Comparison of ENCODE assay signal across 8 cellular contexts in the genomic region with DNA sequence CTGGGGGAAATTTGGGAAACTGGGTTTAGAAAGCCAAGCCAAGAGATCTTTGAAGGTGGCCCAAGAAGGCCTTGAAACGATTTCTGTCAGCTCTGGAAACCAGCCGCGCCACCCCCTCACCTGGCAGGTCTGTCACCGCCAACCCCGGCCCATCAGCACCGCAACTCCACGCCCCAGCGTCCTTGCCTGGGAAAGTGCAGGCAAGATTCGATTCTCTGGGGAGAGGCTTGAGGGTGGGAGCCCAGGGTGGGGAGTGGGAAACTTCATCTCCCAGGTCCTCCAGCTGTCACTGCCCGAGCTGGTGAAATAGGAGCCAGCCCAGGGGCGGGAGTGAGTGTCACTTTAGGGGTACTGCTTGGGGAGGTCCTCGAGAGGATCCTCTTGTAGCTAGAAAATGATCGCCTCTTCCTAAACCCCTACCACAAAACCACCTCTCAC. TPM values are rescaled to one million over a fixed set of nuclear protein-coding genes. Genes with fewer than 3 reads are reported as not detected.
DNase-seq lines count a peak whose midpoint lies in the region; ATAC-seq and TF ChIP-seq lines count a peak whose summit lies in the region.

No MANE protein-coding gene starts in this region.

- H3K4me2 ChIP-seq in MM.1S (ENCODE audit: low read depth, low read length), result peak overlapping the region; percentile 50

- no peaks in the 10 kb centered on the region for H3K9me2 ChIP-seq in MM.1S (replicated peaks; ENCODE audit: insufficient read depth, low read length)

- CTCF ChIA-PET in A673 (lab: Charles Lee), result no interaction called here

- H3K4me3 Mint-ChIP-seq in naive B cell, result peak overlapping the region; percentile 70 to 91 (median 82)

- H3K27ac Mint-ChIP-seq in naive B cell, result no peak overlapping the region

- H3K4me1 ChIP-seq in A673 (ENCODE audit: insufficient read depth, low read length, poor library complexity, severe bottlenecking) (peaks cover 15% of the 10 kb centered on the region), MM.1S (ENCODE audit: low read length) (no peaks in the 10 kb centered on the region)

- no peak for TF ChIP-seq CTCF in A673 (conservative IDR thresholded peaks at IDR 0.05; ENCODE audit: low read depth, low read length)
- TF ChIP-seq CTCF in MM.1S (IDR thresholded peaks at IDR 0.05; ENCODE audit: low read length), result no peak

- H3K27me3 ChIP-seq in A673 (replicated peaks; ENCODE audit: insufficient read depth, low read depth, low read length, poor library complexity) (no peaks in the 10 kb centered on the region), MM.1S (replicated peaks; ENCODE audit: insufficient read depth, low read length) (peaks cover 30% of the 10 kb centered on the region)

- H3F3A ChIP-seq in MM.1S (ENCODE audit: insufficient read depth, low read length), result no peaks in the 10 kb centered on the region

- no TSS peak for BruUV-seq in A673 (replicated peaks; lab: Mats Ljungman, UMichigan)

- H2AFZ ChIP-seq in MM.1S (ENCODE audit: low read length), result peak overlapping the region; percentile 70

- H3K9ac ChIP-seq in MM.1S (ENCODE audit: low read length), result no peak overlapping the region

- H3K27me3 Mint-ChIP-seq in naive B cell, result peaks cover 11 to 16% (median 15%) of the 10 kb centered on the region in 3 donors

- DNase-seq in A673 (ENCODE audit: low spot score) (peak; percentile 26), MM.1S (no peak), caudate nucleus (lab: John Stamatoyannopoulos, UW) (peak in 15 of 61 donors; percentile 15 to 73 (median 51)), naive B cell (no peak), NCI-H187 treated with DMSO at 0.1 percent for 48 hours (lab: John Stamatoyannopoulos, UW) (no peak)
- DNase-seq in stimulated activated CD4-positive, alpha-beta T cell treated with anti-CD3 and anti-CD28 coated beads, Interleukin-12 subunit alpha, Interleukin-12 subunit beta, amount 100 ng/mL, for 4 hours, result no peak

- H3K27ac ChIP-seq in A673 (ENCODE audit: low read depth, low read length, poor library complexity, severe bottlenecking) (peak overlapping the region; percentile 37), MM.1S (ENCODE audit: low read length) (no peak overlapping the region), caudate nucleus (ENCODE audit: low read depth, low read length) (peak overlapping the region; percentile 54)

- H3K79me2 ChIP-seq in MM.1S (ENCODE audit: low read length), result no peaks in the 10 kb centered on the region

- POLR2A ChIA-PET in A673 (lab: Charles Lee; ENCODE audit: low non-redundant PET), result interaction anchor here (0.5 kb wide), 1 partner anchor 21 kb away, joined by 8 read pairs; no protein-coding TSS in a partner anchor

- ATAC-seq in GM21423 (IDR thresholded peaks at IDR 0.05; ENCODE audit: unreplicated experiment) (peak; percentile 10), naive B cell (ENCODE audit: low read depth in 2 of 2) (peak; percentile 13 to 17), GM18861 (IDR thresholded peaks at IDR 0.05; ENCODE audit: unreplicated experiment) (no peak)

- H3K9me3 ChIP-seq in A673 (ENCODE audit: low read depth, low read length, poor library complexity, severe bottlenecking), result no peaks in the 10 kb centered on the region
- H3K9me3 ChIP-seq in MM.1S (replicated peaks; ENCODE audit: insufficient read depth, low read length), result no peaks in the 10 kb centered on the region

- H3K36me3 ChIP-seq in A673 (ENCODE audit: insufficient read depth, low read length, poor library complexity, severe bottlenecking) (peaks cover 3% of the 10 kb centered on the region), MM.1S (replicated peaks; ENCODE audit: insufficient read depth, low read length) (no peaks in the 10 kb centered on the region)

- peaks cover 0 to 4% of the 10 kb centered on the region in 2 donors for H3K36me3 Mint-ChIP-seq in naive B cell

- peak overlapping the region; percentile 84 for H3K4me3 ChIP-seq in A673 (ENCODE audit: low read depth, low read length, poor library complexity, severe bottlenecking)
- H3K4me3 ChIP-seq in MM.1S (ENCODE audit: low read length), result peak overlapping the region; percentile 42

- H4K20me1 ChIP-seq in MM.1S (ENCODE audit: insufficient read depth, low read length), result peaks cover 5% of the 10 kb centered on the region

- H3K9me3 Mint-ChIP-seq in naive B cell, result peaks cover 0 to 2% (median 0%) of the 10 kb centered on the region in 7 donors

- intact Hi-C loops in A673 (cut with micrococcal nuclease; ENCODE audit: unreplicated experiment), result no loop called here

- H3K4me1 Mint-ChIP-seq in naive B cell, result peaks cover 9 to 21% (median 14%) of the 10 kb centered on the region in 3 donors

RNA-seq across cellular contexts. Expression of a gene that starts 2.2 kb away (rescaled TPM):
- total RNA-seq in A673 (2021), result 3.5 and 7.5 TPM in 2 replicates
- polyA plus RNA-seq in naive B cell (ENCODE audit: low read depth in 6 of 6), result 1 to 10 TPM in 1 of 6 donors, under 1 TPM in 3, not detected in 2; 0.15 to 1.2 (median 0.46) TPM
